23 cellular contexts compared by ENCODE assay signal in genomic region chr6:137492289-137492688, GRCh38. TPM values are rescaled to one million over a fixed set of nuclear protein-coding genes. Genes with fewer than 3 reads are reported as not detected.
DNase-seq lines count a peak whose midpoint lies in the region; ATAC-seq and TF ChIP-seq lines count a peak whose summit lies in the region.
"Had no signal": no experiment of that assay in that cellular context is flagged by ENCODE, and none has a peak within 500 bp of the region (broad histone marks: within the 10 kb centered on the region; RNA-seq: fewer than 3 reads in every experiment).

No MANE protein-coding gene starts in this region.

- H3K36me3 Mint-ChIP-seq in activated CD4-positive, alpha-beta T cell treated with anti-CD3 and anti-CD28 coated beads, Interleukin-2, amount 10 ng/mL, durations not matched to agents 7 days and 5 days (ENCODE audit: low read depth): peaks cover 18% of the 10 kb centered on the region
- H3K36me3 Mint-ChIP-seq in natural killer cell: no peaks in the 10 kb centered on the region

- peak overlapping the region; percentile 27 for H3K27ac Mint-ChIP-seq in activated CD4-positive, alpha-beta T cell treated with anti-CD3 and anti-CD28 coated beads, Interleukin-2, amount 10 ng/mL, durations not matched to agents 7 days and 5 days
- no peak overlapping the region for H3K27ac Mint-ChIP-seq in natural killer cell
- H3K27ac Mint-ChIP-seq: CD4-positive, alpha-beta T cell had no signal

- peaks cover 93% of the 10 kb centered on the region for H3K27me3 Mint-ChIP-seq in activated CD4-positive, alpha-beta T cell treated with anti-CD3 and anti-CD28 coated beads, Interleukin-2, amount 10 ng/mL, durations not matched to agents 7 days and 5 days
- peaks cover 76 to 80% of the 10 kb centered on the region in 2 donors for H3K27me3 Mint-ChIP-seq in natural killer cell (ENCODE audit: low read depth in 2 of 2)

- WGBS in ectodermal cell, 2 experiments: 1 to 5% methylated on average over 8 to 9 of the region's 12 CpGs

- H3K9ac ChIP-seq in HUES48 (ENCODE audit: low read depth, low read length): no peak overlapping the region

- H3K4me1 ChIP-seq in HUES48 (ENCODE audit: control insufficient read depth, insufficient read depth, low read length) (peaks cover 63% of the 10 kb centered on the region), ectodermal cell (ENCODE audit: control insufficient read depth, insufficient read depth, low read length) (peaks cover 56% of the 10 kb centered on the region)

- no peak for TF ChIP-seq CTCF in natural killer cell (IDR thresholded peaks at IDR 0.05)
- no peak for TF ChIP-seq CTCF in WERI-Rb-1 (IDR thresholded peaks at IDR 0.05; ENCODE audit: low read depth, low read length)

- CTCF ChIA-PET in activated CD4-positive, alpha-beta T cell treated with anti-CD3 and anti-CD28 coated beads, Interleukin-2, amount 10 ng/mL, durations not matched to agents 7 days and 5 days (lab: Charles Lee): interaction anchor here (0.7 kb wide), 1 partner anchor 885 kb away, joined by 3 read pairs; no protein-coding TSS in a partner anchor

- H3K4me3 ChIP-seq in HUES48 (ENCODE audit: low read depth, low read length) (peak overlapping the region; percentile 57; the same call in 1 of the 2 replicates), ectodermal cell (ENCODE audit: insufficient read depth, low read depth, low read length) (peak overlapping the region; percentile 33), WERI-Rb-1 (ENCODE audit: low read depth, low read length) (no peak overlapping the region)

- no peaks in the 10 kb centered on the region for H3K36me3 ChIP-seq in HUES48 (ENCODE audit: control insufficient read depth, insufficient read depth, low read length)
- no peaks in the 10 kb centered on the region for H3K36me3 ChIP-seq in ectodermal cell (ENCODE audit: control insufficient read depth, insufficient read depth, low read length)
- H3K36me3 ChIP-seq in WERI-Rb-1: no peaks in the 10 kb centered on the region
- H3K36me3 ChIP-seq: stomach, tibial artery had no signal

- peaks cover 69% of the 10 kb centered on the region for H3K4me1 Mint-ChIP-seq in activated CD4-positive, alpha-beta T cell treated with anti-CD3 and anti-CD28 coated beads, Interleukin-2, amount 10 ng/mL, durations not matched to agents 7 days and 5 days
- peaks cover 36 to 56% of the 10 kb centered on the region in 2 donors for H3K4me1 Mint-ChIP-seq in natural killer cell

- peaks cover 99% of the 10 kb centered on the region for H3K27me3 ChIP-seq in HUES48 (ENCODE audit: control insufficient read depth, insufficient read depth, low read length)
- H3K27me3 ChIP-seq in ectodermal cell (ENCODE audit: control insufficient read depth, insufficient read depth, low read length, poor library complexity, severe bottlenecking): peaks cover 100% of the 10 kb centered on the region
- peaks cover 99% of the 10 kb centered on the region for H3K27me3 ChIP-seq in WERI-Rb-1 (ENCODE audit: insufficient read depth, low read depth, severe bottlenecking)

- H3K27ac ChIP-seq in HUES48 (ENCODE audit: low read depth, low read length) (no peak overlapping the region), ectodermal cell (ENCODE audit: insufficient read depth, low read depth, low read length, poor library complexity, severe bottlenecking) (no peak overlapping the region), WERI-Rb-1 (no peak overlapping the region)
- H3K27ac ChIP-seq: stomach, tibial artery had no signal

- H3K4me3 Mint-ChIP-seq in activated CD4-positive, alpha-beta T cell treated with anti-CD3 and anti-CD28 coated beads, Interleukin-2, amount 10 ng/mL, durations not matched to agents 7 days and 5 days: peak overlapping the region; percentile 48
- peak overlapping the region; percentile 25 for H3K4me3 Mint-ChIP-seq in natural killer cell
- H3K4me3 Mint-ChIP-seq: CD4-positive, alpha-beta T cell had no signal

- POLR2A ChIA-PET in activated CD4-positive, alpha-beta T cell treated with anti-CD3 and anti-CD28 coated beads, Interleukin-2, amount 10 ng/mL, durations not matched to agents 7 days and 5 days (lab: Charles Lee): no interaction called here

- DNase-seq in activated CD4-positive, alpha-beta T cell treated with anti-CD3 and anti-CD28 coated beads, Interleukin-2, amount 10 ng/mL, durations not matched to agents 7 days and 5 days: no peak
- no peak for DNase-seq in activated CD4-positive, alpha-beta T cell treated with anti-CD3 and anti-CD28 coated beads, Interleukin-2, amount 50 U/mL, for 4 hours
- DNase-seq in natural killer cell (no peak), dedifferentiated amniotic fluid mesenchymal stem cell (ENCODE audit: extremely low spot score) (no peak), WERI-Rb-1 (no peak)
- DNase-seq: activated CD4-positive, alpha-beta T cell treated with anti-CD3 and anti-CD28 coated beads for 1 hour; CD4-positive, alpha-beta T cell; NCI-H1092; NCI-H187 treated with DMSO at 0.1 percent for 48 hours; NCI-H524 treated with DMSO at 0.1 percent for 48 hours; Right ventricle myocardium superior; stomach; tibial artery had no signal

- ATAC-seq in natural killer cell (no peak), HG03280 (IDR thresholded peaks at IDR 0.05; ENCODE audit: unreplicated experiment) (no peak)

- intact Hi-C loops in natural killer cell (cut with micrococcal nuclease): no loop called here

- H3K9me3 Mint-ChIP-seq in activated CD4-positive, alpha-beta T cell treated with anti-CD3 and anti-CD28 coated beads, Interleukin-2, amount 10 ng/mL, durations not matched to agents 7 days and 5 days: peaks cover 4% of the 10 kb centered on the region
- no peaks in the 10 kb centered on the region for H3K9me3 Mint-ChIP-seq in natural killer cell
- H3K9me3 Mint-ChIP-seq: CD4-positive, alpha-beta T cell had no signal

- H3K9me3 ChIP-seq in HUES48 (ENCODE audit: control insufficient read depth, insufficient read depth, low read length): no peaks in the 10 kb centered on the region
- no peaks in the 10 kb centered on the region for H3K9me3 ChIP-seq in ectodermal cell (ENCODE audit: control insufficient read depth, low read length)
- H3K9me3 ChIP-seq in WERI-Rb-1 (ENCODE audit: severe bottlenecking): no peaks in the 10 kb centered on the region
- H3K9me3 ChIP-seq: tibial artery had no signal

RNA-seq across cellular contexts. Expression of gene OLIG3, which starts 1.9 kb away (rescaled TPM):
- total RNA-seq in activated CD4-positive, alpha-beta T cell treated with anti-CD3 and anti-CD28 coated beads, Interleukin-2, amount 10 ng/mL, durations not matched to agents 7 days and 5 days: not detected
- polyA plus RNA-seq in ectodermal cell (2013, experiment 1 of 4): 28.6 TPM
- 18.4 TPM for polyA plus RNA-seq in ectodermal cell (2013, experiment 2 of 4)
- polyA plus RNA-seq in ectodermal cell (2013, experiment 3 of 4): 27.9 TPM
- 31.6 TPM for polyA plus RNA-seq in ectodermal cell (2013, experiment 4 of 4)
- total RNA-seq in natural killer cell: not detected
- total RNA-seq: A172; CD4-positive, alpha-beta T cell; Daoy; dermis microvascular lymphatic vessel endothelial cell; fibroblast of lung; liver; osteocyte; Right ventricle myocardium superior; stomach had no signal
- polyA plus RNA-seq: fibroblast of lung, keratinocyte, liver, stomach had no signal
